18 cellular contexts compared by ENCODE assay signal in the genomic region with DNA sequence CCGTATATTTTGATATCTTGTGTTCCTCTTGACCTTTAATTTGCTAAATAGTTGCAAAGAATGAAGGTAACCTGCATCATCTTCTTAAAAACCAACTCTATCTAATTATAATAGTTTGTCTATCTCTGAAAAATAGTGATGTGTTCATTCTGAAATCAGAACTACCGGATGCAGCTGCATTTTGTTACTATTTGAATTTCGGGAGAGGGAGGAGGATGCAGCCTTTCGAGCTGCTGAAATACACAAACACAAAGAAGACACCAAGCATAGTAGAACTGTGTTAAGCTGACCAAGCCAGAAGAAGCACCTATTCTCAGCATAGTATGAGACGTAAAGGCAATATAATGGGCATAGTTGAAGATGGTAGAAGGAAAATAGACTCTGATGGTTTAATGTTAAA. TPM values are rescaled to one million over a fixed set of nuclear protein-coding genes. Genes with fewer than 3 reads are reported as not detected.
DNase-seq lines count a peak whose midpoint lies in the region; ATAC-seq, FAIRE-seq and TF ChIP-seq lines count a peak whose summit lies in the region.
"Had no signal": no experiment of that assay in that cellular context is flagged by ENCODE, and none has a peak within 500 bp of the region (broad histone marks: within the 10 kb centered on the region; RNA-seq: fewer than 3 reads in every experiment).

No MANE protein-coding gene starts in this region.

- no peak overlapping the region for H3K27ac ChIP-seq in CD8-positive, alpha-beta memory T cell (ENCODE audit: low read depth, low read length)
- H3K27ac ChIP-seq: C4-2B, sigmoid colon, testis had no signal

- H3K4me1 ChIP-seq in CD8-positive, alpha-beta memory T cell (ENCODE audit: insufficient read depth, low read length) = peaks cover 65% of the 10 kb centered on the region

- no peaks in the 10 kb centered on the region for H3K9me3 Mint-ChIP-seq in CD8-positive, alpha-beta memory T cell
- no peaks in the 10 kb centered on the region for H3K9me3 Mint-ChIP-seq in activated naive CD8-positive, alpha-beta T cell treated with anti-CD3 and anti-CD28 coated beads for 36 hours
- peaks cover under 1 to 30% (median 17%) of the 10 kb centered on the region in 7 donors for H3K9me3 Mint-ChIP-seq in naive B cell

- peaks cover 75 to 89% (median 88%) of the 10 kb centered on the region in 3 donors for H3K4me1 Mint-ChIP-seq in CD8-positive, alpha-beta memory T cell
- peaks cover 63% of the 10 kb centered on the region for H3K4me1 Mint-ChIP-seq in activated naive CD8-positive, alpha-beta T cell treated with anti-CD3 and anti-CD28 coated beads for 36 hours
- H3K4me1 Mint-ChIP-seq in naive B cell = peaks cover 62 to 94% (median 69%) of the 10 kb centered on the region in 3 donors

- H3K36me3 Mint-ChIP-seq in CD8-positive, alpha-beta memory T cell = peaks cover 0 to 36% (median 2%) of the 10 kb centered on the region in 3 donors
- peaks cover 32% of the 10 kb centered on the region for H3K36me3 Mint-ChIP-seq in activated naive CD8-positive, alpha-beta T cell treated with anti-CD3 and anti-CD28 coated beads for 36 hours
- H3K36me3 Mint-ChIP-seq in naive B cell = peaks cover 11 to 12% of the 10 kb centered on the region in 2 donors

- no peaks in the 10 kb centered on the region for H3K9me3 ChIP-seq in CD8-positive, alpha-beta memory T cell (ENCODE audit: low read length)
- H3K9me3 ChIP-seq: sigmoid colon, testis had no signal

- CTCF ChIA-PET in CD8-positive, alpha-beta memory T cell (lab: Charles Lee) = interaction anchor here (1.3 kb wide), 1 partner anchor 41 kb away, joined by 3 read pairs; no protein-coding TSS in a partner anchor
- CTCF ChIA-PET in GM10248 (lab: Yijun Ruan, JAX) = interaction anchor here (0.6 to 2.9 kb wide), 7 partner anchors 10 to 32 kb away, joined by 3 to 14 read pairs (median 3); a partner anchor contains a TSS

- H3K4me3 Mint-ChIP-seq in CD8-positive, alpha-beta memory T cell = peak overlapping the region in 2 of 7 donors; percentile 4 to 34
- H3K4me3 Mint-ChIP-seq in activated naive CD8-positive, alpha-beta T cell treated with anti-CD3 and anti-CD28 coated beads for 36 hours = no peak overlapping the region
- H3K4me3 Mint-ChIP-seq in naive B cell = peak overlapping the region; percentile 26 to 75 (median 60)

- H3K27me3 Mint-ChIP-seq in CD8-positive, alpha-beta memory T cell = no peaks in the 10 kb centered on the region
- no peaks in the 10 kb centered on the region for H3K27me3 Mint-ChIP-seq in activated naive CD8-positive, alpha-beta T cell treated with anti-CD3 and anti-CD28 coated beads for 36 hours
- no peaks in the 10 kb centered on the region for H3K27me3 Mint-ChIP-seq in naive B cell

- FAIRE-seq in GM12892 (lab: Jason Lieb, UNC) = peak; percentile 67
- FAIRE-seq: keratinocyte, RCC 7860 had no signal

- no peak for DNase-seq in CD8-positive, alpha-beta memory T cell
- DNase-seq in GM12892 (ENCODE audit: insufficient read length) (no peak), naive B cell (no peak), GM10248 (ENCODE audit: extremely low spot score) (no peak)
- no peak for DNase-seq in activated naive CD8-positive, alpha-beta T cell treated with anti-CD3 and anti-CD28 coated beads for 36 hours
- DNase-seq: activated naive CD4-positive, alpha-beta T cell treated with anti-CD3 and anti-CD28 coated beads, Interleukin-2, amount 50 U/mL, for 16 hours; DMS53; midbrain; NCI-H1048; NCI-H2081 treated with DMSO at 0.1 percent for 48 hours; NCI-H69; sigmoid colon; testis had no signal

- TF ChIP-seq POLR2A in GM12892 (IDR thresholded peaks at IDR 0.05; ENCODE audit: low read depth, low read length) = no peak

- POLR2A ChIA-PET in CD8-positive, alpha-beta memory T cell (lab: Charles Lee) = interaction anchor here (1.2 kb wide), 1 partner anchor 19 kb away, joined by 3 read pairs; no protein-coding TSS in a partner anchor
- POLR2A ChIA-PET in GM10248 (lab: Yijun Ruan, JAX) = no interaction called here

- no peaks in the 10 kb centered on the region for H3K27me3 ChIP-seq in CD8-positive, alpha-beta memory T cell (ENCODE audit: insufficient read depth, low read length, poor library complexity, severe bottlenecking)
- H3K27me3 ChIP-seq: sigmoid colon, testis had no signal

- no peak for TF ChIP-seq CTCF in GM10248 (IDR thresholded peaks at IDR 0.05; ENCODE audit: control extremely low read depth, extremely low read depth, low read depth, missing control alignments)

- no peak overlapping the region for H3K4me3 ChIP-seq in CD8-positive, alpha-beta memory T cell (ENCODE audit: low read length)
- H3K4me3 ChIP-seq: sigmoid colon, testis had no signal

- peak overlapping the region in 5 of 8 donors; percentile 28 to 87 (median 62) for H3K27ac Mint-ChIP-seq in CD8-positive, alpha-beta memory T cell
- H3K27ac Mint-ChIP-seq in activated naive CD8-positive, alpha-beta T cell treated with anti-CD3 and anti-CD28 coated beads for 36 hours = peak overlapping the region; percentile 50
- H3K27ac Mint-ChIP-seq in naive B cell = peak overlapping the region in 3 of 6 donors; percentile 53 to 91 (median 84)

- ATAC-seq in naive B cell (ENCODE audit: low read depth in 2 of 2) (no peak), GM19035 (IDR thresholded peaks at IDR 0.05; ENCODE audit: unreplicated experiment) (no peak), GM18909 (IDR thresholded peaks at IDR 0.05; ENCODE audit: poor library complexity, unreplicated experiment) (no peak)

- no peaks in the 10 kb centered on the region for H3K36me3 ChIP-seq in CD8-positive, alpha-beta memory T cell (ENCODE audit: insufficient read depth, low read length)
- H3K36me3 ChIP-seq: sigmoid colon had no signal

RNA-seq across cellular contexts. Expression of a gene that starts 33.1 kb away (rescaled TPM):
- total RNA-seq in CD8-positive, alpha-beta memory T cell = 10 to 100 TPM; 64.2 to 67.3 TPM
- polyA plus RNA-seq in CD8-positive, alpha-beta memory T cell = 35.7 TPM
- polyA plus RNA-seq in GM12892 (2012; ENCODE audit: missing spikeins) = 36.9 TPM
- 10 to 100 TPM; 53.0 to 54.0 TPM for total RNA-seq in activated naive CD8-positive, alpha-beta T cell treated with anti-CD3 and anti-CD28 coated beads for 36 hours
- 10 to 100 TPM; 14.0 to 57.1 (median 46.1) TPM for polyA plus RNA-seq in naive B cell (ENCODE audit: low read depth in 6 of 6)
